ENCODE assay signal across 1 cellular context in genomic region chr7:98727146-98727709, GRCh38.
TF ChIP-seq lines count a peak whose summit lies in the region.

No MANE protein-coding gene starts in this region.

TF ChIP-seq in HCT116, 20 proteins besides CTCF, POLR2A, EP300 and RAD21 (continued from another document):
- TF ChIP-seq REST (IDR thresholded peaks at IDR 0.05; ENCODE audit: low read depth) (no peak), SIN3A (IDR thresholded peaks at IDR 0.05; ENCODE audit: low read depth) (no peak), POLR2AphosphoS5 (IDR thresholded peaks at IDR 0.05; ENCODE audit: low read depth, low read length) (no peak), YY1 (IDR thresholded peaks at IDR 0.05; ENCODE audit: extremely low read depth, insufficient replicate concordance, low read depth, low read length) (no peak), EZH2phosphoT487 (IDR thresholded peaks at IDR 0.05; ENCODE audit: borderline replicate concordance) (no peak), SP1 (IDR thresholded peaks at IDR 0.05; ENCODE audit: low read depth) (no peak), ZBTB33 (IDR thresholded peaks at IDR 0.05; ENCODE audit: extremely low read depth, insufficient replicate concordance, low read length) (no peak), CEBPB (IDR thresholded peaks at IDR 0.05; ENCODE audit: low read depth) (no peak), JUND (IDR thresholded peaks at IDR 0.05) (no peak), MAX (IDR thresholded peaks at IDR 0.05) (no peak), SRF (IDR thresholded peaks at IDR 0.05; ENCODE audit: low read depth) (no peak), ELF1 (IDR thresholded peaks at IDR 0.05; ENCODE audit: borderline replicate concordance, low read depth) (no peak), EZH2 (IDR thresholded peaks at IDR 0.05) (no peak)
